Comparison of ENCODE assay signal across 8 cellular contexts in the genomic region with DNA sequence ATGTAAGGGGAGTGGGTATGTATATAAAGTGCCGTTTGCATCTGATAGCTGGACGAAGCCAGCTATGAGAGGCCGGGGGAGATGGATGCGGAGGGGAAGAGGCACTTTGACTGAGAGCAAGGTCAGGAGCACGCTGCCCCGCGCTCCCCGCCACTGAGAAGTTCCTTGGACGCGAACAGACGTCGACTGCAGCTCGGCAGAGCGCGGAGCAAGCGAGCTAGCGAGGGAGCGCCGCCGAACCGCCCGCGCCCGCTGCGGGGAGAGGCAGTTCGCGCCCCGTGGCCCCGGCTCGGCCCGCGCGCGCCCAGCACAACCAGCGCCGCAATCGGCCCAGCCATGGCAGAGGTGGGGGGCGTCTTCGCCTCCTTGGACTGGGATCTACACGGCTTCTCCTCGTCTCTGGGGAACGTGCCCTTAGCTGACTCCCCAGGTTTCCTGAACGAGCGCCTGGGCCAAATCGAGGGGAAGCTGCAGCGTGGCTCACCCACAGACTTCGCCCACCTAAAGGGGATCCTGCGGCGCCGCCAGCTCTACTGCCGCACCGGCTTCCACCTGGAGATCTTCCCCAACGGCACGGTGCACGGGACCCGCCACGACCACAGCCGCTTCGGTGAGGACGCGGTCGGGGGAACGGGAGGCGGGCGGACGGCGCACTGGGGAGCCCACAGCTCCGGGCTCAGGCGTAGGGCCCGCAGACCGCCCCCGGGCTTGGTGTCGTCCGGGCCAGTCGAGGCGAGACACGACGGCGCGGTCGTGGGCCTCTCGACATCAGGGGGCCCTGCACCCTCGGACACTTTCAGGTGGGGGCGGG. TPM values are rescaled to one million over a fixed set of nuclear protein-coding genes. Genes with fewer than 3 reads are reported as not detected.
DNase-seq lines count a peak whose midpoint lies in the region; ATAC-seq and TF ChIP-seq lines count a peak whose summit lies in the region.

A gene (plus strand): TSS at position 51 of the 811 bp plus-strand sequence. CDS start 286 bp downstream, at position 337.

- H3K27me3 Mint-ChIP-seq in activated T-cell treated with anti-CD3 and anti-CD28 coated beads, Interleukin-2, amount 50 U/mL, for 4 hours (ENCODE audit: low read depth) = peaks cover 29% of the 10 kb centered on the region

- TF ChIP-seq CTCF in cardiac muscle cell (IDR thresholded peaks at IDR 0.05; ENCODE audit: low read depth, low read length) (no peak), uterus (IDR thresholded peaks at IDR 0.05) (no peak)

- no peaks in the 10 kb centered on the region for H3K36me3 ChIP-seq in cardiac muscle cell
- H3K36me3 ChIP-seq in uterus = no peaks in the 10 kb centered on the region

- H3K4me1 ChIP-seq in cardiac muscle cell (ENCODE audit: low read depth) (no peaks in the 10 kb centered on the region), uterus (no peaks in the 10 kb centered on the region)

- TF ChIP-seq POLR2A in uterus (IDR thresholded peaks at IDR 0.05) = no peak

- peaks cover 8% of the 10 kb centered on the region for H3K4me1 Mint-ChIP-seq in activated T-cell treated with anti-CD3 and anti-CD28 coated beads, Interleukin-2, amount 50 U/mL, for 4 hours (ENCODE audit: low read depth)

- H3K27me3 ChIP-seq in cardiac muscle cell = no peaks in the 10 kb centered on the region
- H3K27me3 ChIP-seq in uterus = no peaks in the 10 kb centered on the region

- H3K4me3 Mint-ChIP-seq in activated T-cell treated with anti-CD3 and anti-CD28 coated beads, Interleukin-2, amount 50 U/mL, for 4 hours = peak within 1 kb of the TSS; percentile 74

- peak within 1 kb of the TSS; percentile 80 for H3K27ac ChIP-seq in cardiac muscle cell
- no peak within 1 kb of the TSS for H3K27ac ChIP-seq in uterus

- no peaks in the 10 kb centered on the region for H3K9me3 Mint-ChIP-seq in activated T-cell treated with anti-CD3 and anti-CD28 coated beads, Interleukin-2, amount 50 U/mL, for 4 hours

- H3K36me3 Mint-ChIP-seq in activated T-cell treated with anti-CD3 and anti-CD28 coated beads, Interleukin-2, amount 50 U/mL, for 4 hours (ENCODE audit: insufficient read depth) = no peaks in the 10 kb centered on the region

- H3K4me3 ChIP-seq in GM08714 (ENCODE audit: low read length) = peak within 1 kb of the TSS; percentile 6; the same call in 1 of the 2 replicates
- peak within 1 kb of the TSS; percentile 40 for H3K4me3 ChIP-seq in cardiac muscle cell
- H3K4me3 ChIP-seq in uterus = peak within 1 kb of the TSS in 1 of 2 donors; percentile 4

- intact Hi-C loops in uterus (cut with DNase I; ENCODE audit: low total_unique reads) = no loop called here

- DNase-seq in activated T-cell treated with anti-CD3 and anti-CD28 coated beads, Interleukin-2, amount 50 U/mL, for 4 hours = no peak
- no peak for DNase-seq in cardiac muscle cell (ENCODE audit: low read depth in 1 of 2, low spot score in 1 of 2)
- DNase-seq in retina = peak; percentile 56
- DNase-seq in NCI-H2107 (lab: John Stamatoyannopoulos, UW) = no peak
- DNase-seq in uterus = no peak

- peak; percentile 50 to 64 for ATAC-seq in activated T-cell treated with anti-CD3 and anti-CD28 coated beads, Interleukin-2, amount 50 U/mL, for 4 hours
- ATAC-seq in HG03342 (IDR thresholded peaks at IDR 0.05; ENCODE audit: unreplicated experiment) = no peak
- ATAC-seq in GM18498 (IDR thresholded peaks at IDR 0.05; ENCODE audit: unreplicated experiment) = no peak

- no peaks in the 10 kb centered on the region for H3K9me3 ChIP-seq in cardiac muscle cell (ENCODE audit: low read depth)
- H3K9me3 ChIP-seq in uterus = no peaks in the 10 kb centered on the region

RNA-seq across cellular contexts. Expression of the gene that starts here (rescaled TPM):
- not detected for total RNA-seq in activated T-cell treated with anti-CD3 and anti-CD28 coated beads, Interleukin-2, amount 50 U/mL, for 4 hours
- total RNA-seq in cardiac muscle cell (17.9 and 21.5 TPM in 2 replicates), uterus (1 to 10 TPM in 2 of 4 donors, not detected in 2; 1.0 to 1.2 TPM)
- polyA plus RNA-seq in cardiac muscle cell = 22.2 and 22.5 TPM in 2 replicates

Comparison
In these comparisons a context has a peak if more than half of its experiments do, and no peak if none do; other contexts are left out.
1. Peak in ATAC-seq in activated T-cell treated with anti-CD3 and anti-CD28 coated beads, Interleukin-2, amount 50 U/mL, for 4 hours; RNA of the gene not detected or under 1 TPM.